ENCODE assay signal across 8 cellular contexts in genomic region chr17:53032861-53033271, GRCh38.
DNase-seq lines count a peak whose midpoint lies in the region; ATAC-seq and TF ChIP-seq lines count a peak whose summit lies in the region.

No MANE protein-coding gene starts in this region.

- H3K4me1 ChIP-seq in Karpas-422 (ENCODE audit: low read length), result no peaks in the 10 kb centered on the region

- H3K27me3 ChIP-seq in Karpas-422 (ENCODE audit: low read length), result no peaks in the 10 kb centered on the region

- H3K4me2 ChIP-seq in Karpas-422 (ENCODE audit: low read depth, low read length, poor library complexity, severe bottlenecking), result no peak overlapping the region

- H4K20me1 ChIP-seq in Karpas-422 (ENCODE audit: insufficient read depth, low read depth, low read length), result no peaks in the 10 kb centered on the region

- H3K9ac ChIP-seq in Karpas-422 (ENCODE audit: low read length), result no peak overlapping the region

- H2AFZ ChIP-seq in Karpas-422 (ENCODE audit: low read length), result no peak overlapping the region

- no peak for ATAC-seq in GM18870 (IDR thresholded peaks at IDR 0.05; ENCODE audit: unreplicated experiment)
- no peak for ATAC-seq in HG03342 (IDR thresholded peaks at IDR 0.05; ENCODE audit: unreplicated experiment)

- no peaks in the 10 kb centered on the region for H3K79me2 ChIP-seq in Karpas-422 (ENCODE audit: low read length)

- H3K27ac ChIP-seq in C4-2B (no peak overlapping the region), Karpas-422 (ENCODE audit: low read length) (no peak overlapping the region)

- H3K4me3 ChIP-seq in Karpas-422 (ENCODE audit: low read length), result no peak overlapping the region

- intact Hi-C loops in posterior cingulate gyrus (cut with DNase I), result no loop called here

- peak; percentile 51 for DNase-seq in Karpas-422
- peak; percentile 84 to 93 for DNase-seq in SHP77 (lab: John Stamatoyannopoulos, UW)
- DNase-seq in iris pigment epithelial cell (ENCODE audit: low read depth), result peak; percentile 12
- no peak for DNase-seq in posterior cingulate gyrus
- no peak for DNase-seq in activated CD8-positive, alpha-beta memory T cell treated with anti-CD3 and anti-CD28 coated beads, Interleukin-2, amount 50 U/mL, for 48 hours

- H3K36me3 ChIP-seq in Karpas-422 (ENCODE audit: insufficient read depth, low read length), result no peaks in the 10 kb centered on the region

- H3K9me2 ChIP-seq in Karpas-422 (replicated peaks; ENCODE audit: insufficient read depth, low read length), result no peaks in the 10 kb centered on the region

- H3K9me3 ChIP-seq in Karpas-422 (ENCODE audit: low read length), result peaks cover 34% of the 10 kb centered on the region

- peak; percentile 69 for TF ChIP-seq CTCF in C4-2B (conservative IDR thresholded peaks at IDR 0.05)

Comparison
In these comparisons a context has a peak if more than half of its experiments do, and no peak if none do; other contexts are left out.
1. DNase-seq: peak in Karpas-422 (single experiment), SHP77 (2 of 2) and iris pigment epithelial cell (single experiment); none in posterior cingulate gyrus (0 of 10) and activated CD8-positive, alpha-beta memory T cell treated with anti-CD3 and anti-CD28 coated beads, Interleukin-2, amount 50 U/mL, for 48 hours (single experiment).